ENCODE assay signal across 13 cellular contexts in the genomic region with DNA sequence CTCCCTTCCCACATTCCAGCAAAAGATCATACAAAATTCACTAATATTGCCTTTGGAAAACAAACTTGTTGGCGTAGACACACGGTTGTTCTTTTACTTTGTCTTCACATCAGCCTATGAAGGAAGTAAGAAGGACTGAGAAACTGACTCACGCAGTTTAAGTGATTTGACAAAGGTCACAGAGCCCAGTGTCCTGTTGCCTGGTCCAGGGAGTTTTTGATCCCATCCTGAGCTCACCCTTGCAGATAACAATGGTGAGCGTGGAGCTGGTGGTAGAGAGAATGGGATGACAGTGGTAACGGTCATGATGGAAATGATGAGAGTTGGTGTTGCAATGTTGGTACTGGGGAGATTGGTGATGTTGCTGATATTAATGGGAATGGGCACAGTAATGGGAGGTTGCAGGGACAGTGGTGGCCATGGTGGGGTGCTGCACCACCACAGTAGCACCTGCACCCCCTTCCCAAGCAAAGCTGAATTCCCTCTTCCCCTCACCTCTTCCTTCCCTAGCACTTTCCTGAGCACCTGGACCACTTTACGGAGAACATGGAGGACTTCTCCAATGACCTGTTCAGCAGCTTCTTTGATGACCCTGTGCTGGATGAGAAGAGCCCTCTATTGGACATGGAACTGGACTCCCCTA. TPM values are rescaled to one million over a fixed set of nuclear protein-coding genes. Genes with fewer than 3 reads are reported as not detected.
DNase-seq lines count a peak whose midpoint lies in the region; ATAC-seq and TF ChIP-seq lines count a peak whose summit lies in the region.
"Had no signal": no experiment of that assay in that cellular context is flagged by ENCODE, and none has a peak within 500 bp of the region (broad histone marks: within the 10 kb centered on the region; RNA-seq: fewer than 3 reads in every experiment).

No MANE protein-coding gene starts in this region.

- no peak for DNase-seq in natural killer cell treated with Interleukin-12 subunit alpha and Interleukin-12 subunit beta and Interleukin-15 and Interleukin-18, amount 100 ng/mL, for 72 hours (ENCODE audit: low spot score)
- DNase-seq in natural killer cell: no peak
- DNase-seq in RWPE2 (ENCODE audit: low spot score): no peak
- DNase-seq in fibroblast of the aortic adventitia (ENCODE audit: low read depth): no peak
- no peak for DNase-seq in T-helper 9 cell
- no peak for DNase-seq in activated T-cell treated with anti-CD3 and anti-CD28 coated beads, Interleukin-2, amount 50 U/mL, for 4 hours
- no peak for DNase-seq in NCI-H526 (lab: John Stamatoyannopoulos, UW)
- DNase-seq: activated effector memory CD4-positive, alpha-beta T cell treated with Interleukin-2 at 50 U/mL for 16 hours; NCI-H2107; stimulated activated CD4-positive, alpha-beta T cell treated with anti-CD3 and anti-CD28 coated beads, Interleukin-4, amount 100 ng/mL, for 4 hours had no signal

- H3K4me3 ChIP-seq in RWPE2 (ENCODE audit: severe bottlenecking) (no peak overlapping the region), fibroblast of the aortic adventitia (ENCODE audit: low read depth, low read length) (peak overlapping the region; percentile 37)

- H3K4me3 Mint-ChIP-seq in natural killer cell treated with Interleukin-12 subunit alpha and Interleukin-12 subunit beta and Interleukin-15 and Interleukin-18, amount 100 ng/mL, for 72 hours: peak overlapping the region; percentile 1
- no peak overlapping the region for H3K4me3 Mint-ChIP-seq in natural killer cell
- H3K4me3 Mint-ChIP-seq in activated T-cell treated with anti-CD3 and anti-CD28 coated beads, Interleukin-2, amount 50 U/mL, for 4 hours: no peak overlapping the region

- H3K36me3 Mint-ChIP-seq in natural killer cell treated with Interleukin-12 subunit alpha and Interleukin-12 subunit beta and Interleukin-15 and Interleukin-18, amount 100 ng/mL, for 72 hours: no peaks in the 10 kb centered on the region
- no peaks in the 10 kb centered on the region for H3K36me3 Mint-ChIP-seq in natural killer cell
- no peaks in the 10 kb centered on the region for H3K36me3 Mint-ChIP-seq in activated T-cell treated with anti-CD3 and anti-CD28 coated beads, Interleukin-2, amount 50 U/mL, for 4 hours (ENCODE audit: insufficient read depth)

- H3K4me1 Mint-ChIP-seq in natural killer cell treated with Interleukin-12 subunit alpha and Interleukin-12 subunit beta and Interleukin-15 and Interleukin-18, amount 100 ng/mL, for 72 hours (ENCODE audit: low read depth in 2 of 2): peaks cover 5 to 8% of the 10 kb centered on the region in 2 donors
- H3K4me1 Mint-ChIP-seq in natural killer cell: peaks cover 0 to 13% of the 10 kb centered on the region in 2 donors
- H3K4me1 Mint-ChIP-seq in activated T-cell treated with anti-CD3 and anti-CD28 coated beads, Interleukin-2, amount 50 U/mL, for 4 hours (ENCODE audit: low read depth): peaks cover 8% of the 10 kb centered on the region

- no peaks in the 10 kb centered on the region for H3K27me3 ChIP-seq in RWPE2 (ENCODE audit: insufficient read depth, poor library complexity, severe bottlenecking)

- peaks cover 10 to 21% of the 10 kb centered on the region in 2 donors for H3K27me3 Mint-ChIP-seq in natural killer cell treated with Interleukin-12 subunit alpha and Interleukin-12 subunit beta and Interleukin-15 and Interleukin-18, amount 100 ng/mL, for 72 hours
- peaks cover 10 to 19% of the 10 kb centered on the region in 2 donors for H3K27me3 Mint-ChIP-seq in natural killer cell (ENCODE audit: low read depth in 2 of 2)
- H3K27me3 Mint-ChIP-seq in activated T-cell treated with anti-CD3 and anti-CD28 coated beads, Interleukin-2, amount 50 U/mL, for 4 hours (ENCODE audit: low read depth): peaks cover 12% of the 10 kb centered on the region

- no peak overlapping the region for H3K27ac Mint-ChIP-seq in natural killer cell treated with Interleukin-12 subunit alpha and Interleukin-12 subunit beta and Interleukin-15 and Interleukin-18, amount 100 ng/mL, for 72 hours
- no peak overlapping the region for H3K27ac Mint-ChIP-seq in natural killer cell

- H3K9me3 Mint-ChIP-seq in natural killer cell treated with Interleukin-12 subunit alpha and Interleukin-12 subunit beta and Interleukin-15 and Interleukin-18, amount 100 ng/mL, for 72 hours: no peaks in the 10 kb centered on the region
- no peaks in the 10 kb centered on the region for H3K9me3 Mint-ChIP-seq in natural killer cell
- no peaks in the 10 kb centered on the region for H3K9me3 Mint-ChIP-seq in activated T-cell treated with anti-CD3 and anti-CD28 coated beads, Interleukin-2, amount 50 U/mL, for 4 hours

- TF ChIP-seq CTCF in natural killer cell (IDR thresholded peaks at IDR 0.05) (no peak), RWPE2 (IDR thresholded peaks at IDR 0.05; ENCODE audit: poor library complexity, severe bottlenecking) (no peak), fibroblast of the aortic adventitia (IDR thresholded peaks at IDR 0.05; ENCODE audit: insufficient read depth, low read length) (no peak)

- peak overlapping the region; percentile 40 for H3K27ac ChIP-seq in RWPE2 (ENCODE audit: poor library complexity, severe bottlenecking)

- intact Hi-C loops in natural killer cell (cut with micrococcal nuclease): no loop called here

- no peaks in the 10 kb centered on the region for H3K36me3 ChIP-seq in RWPE2 (ENCODE audit: low read depth)

- no peaks in the 10 kb centered on the region for H3K9me3 ChIP-seq in RWPE2 (ENCODE audit: severe bottlenecking)

- ATAC-seq in natural killer cell treated with Interleukin-12 subunit alpha and Interleukin-12 subunit beta and Interleukin-15 and Interleukin-18, amount 100 ng/mL, for 72 hours: no peak
- no peak for ATAC-seq in natural killer cell
- no peak for ATAC-seq in RWPE2 (ENCODE audit: low read depth)
- ATAC-seq in activated T-cell treated with anti-CD3 and anti-CD28 coated beads, Interleukin-2, amount 50 U/mL, for 4 hours: no peak
- ATAC-seq in HG03159 (IDR thresholded peaks at IDR 0.05; ENCODE audit: unreplicated experiment): no peak
- ATAC-seq: right cardiac atrium had no signal

- peaks cover 18% of the 10 kb centered on the region for H3K4me1 ChIP-seq in RWPE2 (ENCODE audit: insufficient read depth, poor library complexity, severe bottlenecking)

RNA-seq across cellular contexts. Expression of a gene that starts 22.1 kb away (rescaled TPM):
- not detected for total RNA-seq in natural killer cell treated with Interleukin-12 subunit alpha and Interleukin-12 subunit beta and Interleukin-15 and Interleukin-18, amount 100 ng/mL, for 72 hours
- total RNA-seq in natural killer cell (not detected), fibroblast of the aortic adventitia (ENCODE audit: low replicate concordance) (31.6 and 37.5 TPM in 2 replicates)
- total RNA-seq in activated T-cell treated with anti-CD3 and anti-CD28 coated beads, Interleukin-2, amount 50 U/mL, for 4 hours: under 1 TPM; 0.20 to 0.27 (median 0.26) TPM
- total RNA-seq: MCF 10A had no signal

RNA-seq across cellular contexts. Expression of a gene that starts 47.7 kb away (rescaled TPM):
- 100 to 1,000 TPM; 104 to 207 TPM for total RNA-seq in natural killer cell treated with Interleukin-12 subunit alpha and Interleukin-12 subunit beta and Interleukin-15 and Interleukin-18, amount 100 ng/mL, for 72 hours
- total RNA-seq in natural killer cell (100 to 1,000 TPM; 307 to 377 (median 350) TPM), fibroblast of the aortic adventitia (ENCODE audit: low replicate concordance) (27.1 and 37.7 TPM in 2 replicates)
- total RNA-seq in activated T-cell treated with anti-CD3 and anti-CD28 coated beads, Interleukin-2, amount 50 U/mL, for 4 hours: 100 to 1,000 TPM; 112 to 122 (median 118) TPM

Comparison
In these comparisons a context has a peak if more than half of its experiments do, and no peak if none do; other contexts are left out.
1. RNA of a gene that starts 22.1 kb away (total RNA-seq): 31.6 to 37.5 TPM in fibroblast of the aortic adventitia; 0.20 to 0.27 TPM in activated T-cell treated with anti-CD3 and anti-CD28 coated beads, Interleukin-2, amount 50 U/mL, for 4 hours, not detected in natural killer cell treated with Interleukin-12 subunit alpha and Interleukin-12 subunit beta and Interleukin-15 and Interleukin-18, amount 100 ng/mL, for 72 hours and not detected in natural killer cell; every median in the first group is over 10 times any median in the second.